In genomic region chr16:23101012-23101550, GRCh38 we compare ENCODE assay signal across 23 cellular contexts. TPM values are rescaled to one million over a fixed set of nuclear protein-coding genes. Genes with fewer than 3 reads are reported as not detected.
DNase-seq lines count a peak whose midpoint lies in the region; TF ChIP-seq lines count a peak whose summit lies in the region.
"Had no signal": no experiment of that assay in that cellular context is flagged by ENCODE, and none has a peak within 500 bp of the region (broad histone marks: within the 10 kb centered on the region; RNA-seq: fewer than 3 reads in every experiment).

No MANE protein-coding gene starts in this region.

- H3K27ac ChIP-seq in breast epithelium (peak overlapping the region; percentile 19 to 71), hepatocyte (peak overlapping the region; percentile 42), subcutaneous abdominal adipose tissue (ENCODE audit: low read depth, low read length) (peak overlapping the region; percentile 6)
- H3K27ac ChIP-seq: 22Rv1; A549; BLaER1 treated with 17β-estradiol and CSF1 and Interleukin-3, amounts not matched to agents 10 nM and 100 nM; C4-2B had no signal

- POLR2A ChIA-PET in MCF 10A (lab: Yijun Ruan, JAX): no interaction called here
- POLR2A ChIA-PET in Caco-2 (lab: Charles Lee): no interaction called here

- H2AFZ ChIP-seq in hepatocyte: no peak overlapping the region

- no peak for DNase-seq in breast epithelium (ENCODE audit: low spot score in 2 of 2)
- DNase-seq in MCF 10A (ENCODE audit: unreplicated experiment): no peak
- DNase-seq in Caco-2: no peak
- DNase-seq in hepatocyte (ENCODE audit: low spot score): no peak
- no peak for DNase-seq in ecto neural progenitor cell (ENCODE audit: low spot score)
- no peak for DNase-seq in GM20000 (ENCODE audit: low spot score)
- no peak for DNase-seq in NCI-H748 treated with DMSO at 0.1 percent for 48 hours (lab: John Stamatoyannopoulos, UW)
- DNase-seq: AML-193; CD4-positive, alpha-beta T cell; CD8-positive, alpha-beta T cell; DMS 273 treated with DMSO at 0.1 percent for 48 hours; DMS153; DMS53; DMS79; DND-41; EL; GDM1 had no signal

- H3K4me1 ChIP-seq in breast epithelium (no peaks in the 10 kb centered on the region), Caco-2 (peaks cover 19% of the 10 kb centered on the region), hepatocyte (ENCODE audit: insufficient read depth) (peaks cover 6% of the 10 kb centered on the region), subcutaneous abdominal adipose tissue (ENCODE audit: control insufficient read depth in 5 of 5, insufficient read depth in 5 of 5, low read length in 5 of 5) (peaks cover 0 to 10% (median 0%) of the 10 kb centered on the region in 5 donors)

- H4K20me1 ChIP-seq in hepatocyte (ENCODE audit: insufficient read depth, poor library complexity, severe bottlenecking): no peaks in the 10 kb centered on the region
- H4K20me1 ChIP-seq: BLaER1 treated with 17β-estradiol and CSF1 and Interleukin-3, amounts not matched to agents 10 nM and 100 nM had no signal

- H3K36me3 Mint-ChIP-seq in MCF 10A (ENCODE audit: insufficient read depth, unreplicated experiment) (peaks cover 51% of the 10 kb centered on the region), Caco-2 (ENCODE audit: insufficient read depth, unreplicated experiment) (peaks cover 4% of the 10 kb centered on the region)

- H3K9me3 ChIP-seq in breast epithelium (no peaks in the 10 kb centered on the region), Caco-2 (no peaks in the 10 kb centered on the region), hepatocyte (ENCODE audit: low read depth) (no peaks in the 10 kb centered on the region), subcutaneous abdominal adipose tissue (ENCODE audit: control insufficient read depth in 5 of 5, low read length in 5 of 5) (no peaks in the 10 kb centered on the region)
- H3K9me3 ChIP-seq: A549 had no signal

- H3K4me3 ChIP-seq in breast epithelium: no peak overlapping the region
- H3K4me3 ChIP-seq in Caco-2 (ENCODE audit: low read depth, low read length): no peak overlapping the region
- H3K4me3 ChIP-seq in hepatocyte: no peak overlapping the region
- no peak overlapping the region for H3K4me3 ChIP-seq in subcutaneous abdominal adipose tissue (ENCODE audit: low read depth in 1 of 5, low read length in 5 of 5)
- H3K4me3 ChIP-seq: A549; BLaER1 treated with 17β-estradiol and CSF1 and Interleukin-3, amounts not matched to agents 10 nM and 100 nM had no signal

- WGBS in hepatocyte (ENCODE audit: low lambda C conversion rate, missing lambda C conversion rate): 82% methylated on average over 5 of the region's 5 CpGs

- intact Hi-C loops in breast epithelium (cut with DNase I; ENCODE audit: low total_unique reads): no loop called here
- intact Hi-C loops in MCF 10A (cut with micrococcal nuclease): no loop called here
- intact Hi-C loops in Caco-2 (cut with micrococcal nuclease; ENCODE audit: unreplicated experiment): no loop called here

- BruUV-seq in MCF 10A (replicated peaks; lab: Mats Ljungman, UMichigan) (no TSS peak), Caco-2 (replicated peaks; lab: Mats Ljungman, UMichigan) (no TSS peak)

- H3K27me3 ChIP-seq in breast epithelium (no peaks in the 10 kb centered on the region), Caco-2 (replicated peaks; ENCODE audit: control insufficient read depth, insufficient read depth, low read length) (no peaks in the 10 kb centered on the region), hepatocyte (no peaks in the 10 kb centered on the region), subcutaneous abdominal adipose tissue (ENCODE audit: control insufficient read depth in 5 of 5, insufficient read depth in 4 of 5, low read length in 5 of 5) (no peaks in the 10 kb centered on the region)
- H3K27me3 ChIP-seq: BLaER1 treated with 17β-estradiol and CSF1 and Interleukin-3, amounts not matched to agents 10 nM and 100 nM had no signal

- no peaks in the 10 kb centered on the region for H3K9me2 ChIP-seq in hepatocyte (replicated peaks; ENCODE audit: insufficient read depth)

- TF ChIP-seq CTCF in breast epithelium (IDR thresholded peaks at IDR 0.05) (no peak), MCF 10A (IDR thresholded peaks at IDR 0.05; ENCODE audit: unreplicated experiment) (no peak), Caco-2 (IDR thresholded peaks at IDR 0.05; ENCODE audit: insufficient read depth in 1 of 2, low read depth in 1 of 2, low read length in 1 of 2, severe bottlenecking in 1 of 2, unreplicated experiment in 1 of 2) (no peak), hepatocyte (IDR thresholded peaks at IDR 0.05; ENCODE audit: poor library complexity) (no peak), GM20000 (IDR thresholded peaks at IDR 0.05; ENCODE audit: extremely low read depth, missing control alignments) (no peak)

- peaks cover 5% of the 10 kb centered on the region for H3K4me1 Mint-ChIP-seq in MCF 10A (ENCODE audit: insufficient read depth, unreplicated experiment)
- peaks cover 11% of the 10 kb centered on the region for H3K4me1 Mint-ChIP-seq in Caco-2 (ENCODE audit: low read depth, unreplicated experiment)

- H3K27me3 Mint-ChIP-seq in MCF 10A (ENCODE audit: insufficient read depth, unreplicated experiment): no peaks in the 10 kb centered on the region
- H3K27me3 Mint-ChIP-seq in Caco-2 (ENCODE audit: insufficient read depth, unreplicated experiment): no peaks in the 10 kb centered on the region
- H3K27me3 Mint-ChIP-seq: B cell; CD4-positive, alpha-beta T cell had no signal

- CTCF ChIA-PET in MCF 10A (lab: Yijun Ruan, JAX) (interaction anchor here (1.2 to 1.9 kb wide), 2 partner anchors 41 to 334 kb away, joined by 3 to 6 read pairs; no protein-coding TSS in a partner anchor), Caco-2 (lab: Charles Lee) (no interaction called here)

- H3K9me3 Mint-ChIP-seq in MCF 10A (ENCODE audit: unreplicated experiment) (no peaks in the 10 kb centered on the region), Caco-2 (ENCODE audit: unreplicated experiment) (no peaks in the 10 kb centered on the region)
- H3K9me3 Mint-ChIP-seq: CD4-positive, alpha-beta T cell; CD8-positive, alpha-beta T cell had no signal

- H3K27ac Mint-ChIP-seq in MCF 10A (ENCODE audit: low read depth, unreplicated experiment) (no peak overlapping the region), Caco-2 (ENCODE audit: unreplicated experiment) (peak overlapping the region; percentile 13)
- H3K27ac Mint-ChIP-seq: B cell; CD4-positive, alpha-beta T cell; CD8-positive, alpha-beta T cell had no signal

- no peaks in the 10 kb centered on the region for H3K36me3 ChIP-seq in breast epithelium
- H3K36me3 ChIP-seq in Caco-2 (ENCODE audit: control insufficient read depth, insufficient read depth, low read length): no peaks in the 10 kb centered on the region
- H3K36me3 ChIP-seq in hepatocyte (replicated peaks; ENCODE audit: insufficient read depth, low read depth): no peaks in the 10 kb centered on the region
- H3K36me3 ChIP-seq in subcutaneous abdominal adipose tissue (ENCODE audit: control insufficient read depth in 5 of 5, insufficient read depth in 5 of 5, low read length in 5 of 5): peaks cover 13 to 30% (median 22%) of the 10 kb centered on the region in 5 donors

- TF ChIP-seq POLR2A in breast epithelium (IDR thresholded peaks at IDR 0.05): no peak

- no peaks in the 10 kb centered on the region for H3K79me2 ChIP-seq in hepatocyte

- peak overlapping the region in 1 of 5 donors; percentile 42 for H3K9ac ChIP-seq in subcutaneous abdominal adipose tissue (ENCODE audit: low read length in 5 of 5)
- H3K9ac ChIP-seq: BLaER1 treated with 17β-estradiol and CSF1 and Interleukin-3, amounts not matched to agents 10 nM and 100 nM had no signal

- H3K4me3 Mint-ChIP-seq in MCF 10A (ENCODE audit: unreplicated experiment) (no peak overlapping the region), Caco-2 (ENCODE audit: unreplicated experiment) (no peak overlapping the region)
- H3K4me3 Mint-ChIP-seq: B cell; CD4-positive, alpha-beta T cell; CD8-positive, alpha-beta T cell had no signal

- no peak overlapping the region for H3K4me2 ChIP-seq in hepatocyte
- H3K4me2 ChIP-seq: A549; BLaER1 treated with 17β-estradiol and CSF1 and Interleukin-3, amounts not matched to agents 10 nM and 100 nM had no signal

RNA-seq across cellular contexts. Expression of gene USP31, which starts 48.2 kb away (rescaled TPM):
- total RNA-seq in breast epithelium (10 to 100 TPM in 2 of 3 donors, 1 to 10 TPM in 1; 6.7 to 40.7 (median 21.0) TPM), MCF 10A (2022) (23.0 and 26.9 TPM in 2 replicates), Caco-2 (2022) (11.3 and 11.9 TPM in 2 replicates), hepatocyte (5.7 and 6.4 TPM in 2 replicates)
- polyA plus RNA-seq in hepatocyte: 2.1 and 3.3 TPM in 2 replicates
